ENCODE assay signal across 1 cellular context in the genomic region with DNA sequence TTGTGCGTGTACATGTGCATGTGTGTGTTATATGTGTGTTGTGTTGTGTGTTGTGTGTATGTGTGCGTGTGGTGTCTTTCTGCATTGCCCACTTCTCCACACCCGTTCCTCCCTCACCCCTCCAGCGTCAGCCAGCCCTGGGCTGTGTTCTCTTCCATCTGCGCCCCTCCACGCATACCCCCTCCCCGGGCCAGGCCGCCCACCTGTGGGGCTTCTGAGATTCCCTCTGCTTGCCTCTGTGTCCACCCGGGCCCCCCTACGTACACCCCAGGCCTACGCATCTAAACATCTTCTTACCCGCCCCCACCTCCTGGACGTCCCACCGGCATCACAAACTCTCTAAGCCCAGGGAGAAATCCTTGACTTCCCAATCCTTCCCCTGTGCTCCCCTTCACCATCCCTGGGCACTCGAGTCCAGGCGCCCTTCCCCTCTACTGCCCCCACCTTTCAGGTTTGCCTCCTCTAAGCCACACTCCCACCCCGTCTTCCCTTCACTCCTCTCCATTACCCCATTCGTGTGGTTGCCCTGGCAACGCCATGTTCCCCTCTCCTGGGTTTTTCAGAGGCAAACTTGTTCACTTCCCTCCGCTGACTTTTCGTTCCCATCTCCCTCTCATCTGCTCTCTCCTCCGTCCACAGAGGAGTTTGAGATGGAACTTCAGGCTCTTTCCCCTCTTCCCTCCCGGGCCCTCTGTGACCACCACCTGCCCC.
TF ChIP-seq lines count a peak whose summit lies in the region.

No MANE protein-coding gene starts in this region.

TF ChIP-seq in H1, 55 proteins besides CTCF, POLR2A, EP300 and RAD21:
- TF ChIP-seq BRCA1 (IDR thresholded peaks at IDR 0.05; ENCODE audit: low read depth, low read length) (no peak), JUN (IDR thresholded peaks at IDR 0.05; ENCODE audit: low read depth, low read length) (no peak), RNF2 (IDR thresholded peaks at IDR 0.05; ENCODE audit: borderline replicate concordance, low read depth, low read length, missing control alignments, poor library complexity, severe bottlenecking) (no peak), CHD1 (IDR thresholded peaks at IDR 0.05; ENCODE audit: low read depth, low read length) (no peak), HDAC6 (IDR thresholded peaks at IDR 0.05; ENCODE audit: low read depth, low read length) (no peak), KDM1A (IDR thresholded peaks at IDR 0.05; ENCODE audit: borderline replicate concordance, low read length) (no peak), YY1 (IDR thresholded peaks at IDR 0.05; ENCODE audit: low read depth, low read length) (no peak), HDAC2 (IDR thresholded peaks at IDR 0.05; ENCODE audit: borderline replicate concordance in 1 of 2, low read depth in 2 of 2, low read length in 2 of 2) (no peak), SP1 (IDR thresholded peaks at IDR 0.05; ENCODE audit: low read depth, low read length) (no peak), SP4 (IDR thresholded peaks at IDR 0.05; ENCODE audit: low read length) (no peak)
- TF ChIP-seq, protein P1, sequence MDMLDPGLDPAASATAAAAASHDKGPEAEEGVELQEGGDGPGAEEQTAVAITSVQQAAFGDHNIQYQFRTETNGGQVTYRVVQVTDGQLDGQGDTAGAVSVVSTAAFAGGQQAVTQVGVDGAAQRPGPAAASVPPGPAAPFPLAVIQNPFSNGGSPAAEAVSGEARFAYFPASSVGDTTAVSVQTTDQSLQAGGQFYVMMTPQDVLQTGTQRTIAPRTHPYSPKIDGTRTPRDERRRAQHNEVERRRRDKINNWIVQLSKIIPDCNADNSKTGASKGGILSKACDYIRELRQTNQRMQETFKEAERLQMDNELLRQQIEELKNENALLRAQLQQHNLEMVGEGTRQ (IDR thresholded peaks at IDR 0.05; ENCODE audit: low read length) = no peak
- TF ChIP-seq, protein P2, sequence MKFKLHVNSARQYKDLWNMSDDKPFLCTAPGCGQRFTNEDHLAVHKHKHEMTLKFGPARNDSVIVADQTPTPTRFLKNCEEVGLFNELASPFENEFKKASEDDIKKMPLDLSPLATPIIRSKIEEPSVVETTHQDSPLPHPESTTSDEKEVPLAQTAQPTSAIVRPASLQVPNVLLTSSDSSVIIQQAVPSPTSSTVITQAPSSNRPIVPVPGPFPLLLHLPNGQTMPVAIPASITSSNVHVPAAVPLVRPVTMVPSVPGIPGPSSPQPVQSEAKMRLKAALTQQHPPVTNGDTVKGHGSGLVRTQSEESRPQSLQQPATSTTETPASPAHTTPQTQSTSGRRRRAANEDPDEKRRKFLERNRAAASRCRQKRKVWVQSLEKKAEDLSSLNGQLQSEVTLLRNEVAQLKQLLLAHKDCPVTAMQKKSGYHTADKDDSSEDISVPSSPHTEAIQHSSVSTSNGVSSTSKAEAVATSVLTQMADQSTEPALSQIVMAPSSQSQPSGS (IDR thresholded peaks at IDR 0.05; ENCODE audit: low read length) = no peak
